In genomic region chr1:101086783-101087182, GRCh38 we compare ENCODE assay signal across 22 cellular contexts.
"Had no signal": no experiment of that assay in that cellular context is flagged by ENCODE, and none has a peak within 500 bp of the region (broad histone marks: within the 10 kb centered on the region; RNA-seq: fewer than 3 reads in every experiment).

No MANE protein-coding gene starts in this region.

- H3K27ac ChIP-seq: KMS-11, SK-N-MC had no signal

- H3K4me3 ChIP-seq: SK-N-MC had no signal

- ATAC-seq: activated CD8-positive, alpha-beta memory T cell treated with anti-CD3 and anti-CD28 coated beads, Interleukin-2, amount 10 ng/mL, durations not matched to agents 7 days and 5 days; activated T-cell treated with anti-CD3 and anti-CD28 coated beads, Interleukin-2, amount 50 U/mL, for 4 hours; PC-3; T-cell had no signal

- H3K4me2 ChIP-seq: KMS-11 had no signal

- DNase-seq: activated B cell treated with CpG ODN at 0.5 μM for 24 hours; activated CD4-positive, alpha-beta T cell treated with anti-CD3 and anti-CD28 coated beads for 1 hour; activated CD4-positive, alpha-beta T cell treated with anti-CD3 and anti-CD28 coated beads, Interleukin-2, amount 10 ng/mL, durations not matched to agents 24 days and 14 days; activated CD4-positive, alpha-beta T cell treated with anti-CD3 and anti-CD28 coated beads, Interleukin-2, amount 50 U/mL, for 48 hours; activated CD8-positive, alpha-beta memory T cell treated with anti-CD3 and anti-CD28 coated beads, Interleukin-2, amount 10 ng/mL, durations not matched to agents 7 days and 5 days; activated effector memory CD4-positive, alpha-beta T cell treated with anti-CD3 and anti-CD28 coated beads, Interleukin-2, amount 50 U/mL, for 16 hours; activated naive CD4-positive, alpha-beta T cell treated with Interleukin-2 at 50 U/mL for 16 hours; activated T-cell treated with anti-CD3 and anti-CD28 coated beads, Interleukin-2, amount 50 U/mL, for 4 hours; amygdala; MM.1S; NCI-H146; NCI-H187 treated with DMSO at 0.1 percent for 48 hours; NCI-H2081 treated with DMSO at 0.1 percent for 48 hours; NCI-H2171 treated with DMSO at 0.1 percent for 48 hours; NCI-H345; NCI-H524; PC-3; T-cell; T-helper 2 cell; T1000 had no signal

- H3K9ac ChIP-seq: KMS-11 had no signal
